Comparison of ENCODE assay signal across 1 cellular context in genomic region chr4:139279723-139280620, GRCh38.
TF ChIP-seq lines count a peak whose summit lies in the region.

Gene MGARP, minus strand, starts transcription at chr4:139280225. Its CDS starts 67 bp downstream, at chr4:139280158.

TF ChIP-seq in IMR-90, 13 proteins besides CTCF, POLR2A, EP300 and RAD21:
- TF ChIP-seq USF2 (IDR thresholded peaks at IDR 0.05; ENCODE audit: low read depth, low read length) (no peak), ELK1 (IDR thresholded peaks at IDR 0.05; ENCODE audit: borderline replicate concordance, low read depth, low read length) (no peak), MAZ (IDR thresholded peaks at IDR 0.05; ENCODE audit: borderline replicate concordance, low read depth, low read length) (no peak; the same call in 1 of the 2 replicates), SMC3 (IDR thresholded peaks at IDR 0.05; ENCODE audit: low read depth, low read length) (no peak), NFE2L2 (IDR thresholded peaks at IDR 0.05; ENCODE audit: low read depth, low read length) (no peak), FOS (IDR thresholded peaks at IDR 0.05; ENCODE audit: low read depth, low read length) (no peak)
